In the genomic region with DNA sequence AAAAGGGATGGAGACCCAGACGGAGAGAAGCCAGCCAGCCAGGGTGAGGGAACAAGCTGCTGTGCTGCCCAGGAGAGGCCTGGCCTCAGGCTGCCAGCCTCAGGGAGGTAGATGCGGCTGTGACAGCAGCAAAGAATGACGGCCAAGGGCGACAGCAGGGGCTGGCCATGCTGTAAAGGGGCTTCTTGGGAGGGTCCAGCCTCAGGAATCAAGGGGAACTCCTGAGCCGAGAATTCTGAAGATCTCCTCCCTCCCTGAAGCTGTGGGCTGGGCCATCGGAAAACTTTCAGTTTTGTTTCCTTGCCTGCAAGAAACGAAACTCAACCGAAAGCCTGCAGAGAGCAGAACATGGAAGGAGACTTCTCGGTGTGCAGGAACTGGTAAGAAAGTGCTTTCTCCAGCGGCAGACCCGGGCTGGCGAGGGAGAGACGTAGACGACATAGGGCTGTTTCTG, we compare ENCODE assay signal across 8 cellular contexts. TPM values are rescaled to one million over a fixed set of nuclear protein-coding genes. Genes with fewer than 3 reads are reported as not detected.
DNase-seq lines count a peak whose midpoint lies in the region; ATAC-seq, FAIRE-seq and TF ChIP-seq lines count a peak whose summit lies in the region.

A gene with protein sequence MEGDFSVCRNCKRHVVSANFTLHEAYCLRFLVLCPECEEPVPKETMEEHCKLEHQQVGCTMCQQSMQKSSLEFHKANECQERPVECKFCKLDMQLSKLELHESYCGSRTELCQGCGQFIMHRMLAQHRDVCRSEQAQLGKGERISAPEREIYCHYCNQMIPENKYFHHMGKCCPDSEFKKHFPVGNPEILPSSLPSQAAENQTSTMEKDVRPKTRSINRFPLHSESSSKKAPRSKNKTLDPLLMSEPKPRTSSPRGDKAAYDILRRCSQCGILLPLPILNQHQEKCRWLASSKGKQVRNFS (plus strand): TSS at position 316 of the 454 bp plus-strand sequence. CDS start 33 bp downstream, at position 349.

- H3K27ac Mint-ChIP-seq in Caco-2 (ENCODE audit: unreplicated experiment) = no peak within 1 kb of the TSS

- H3K27me3 ChIP-seq in H7 (ENCODE audit: control insufficient read depth, insufficient read depth, low read length) (no peaks in the 10 kb centered on the region), Caco-2 (replicated peaks; ENCODE audit: control insufficient read depth, insufficient read depth, low read length) (no peaks in the 10 kb centered on the region)

- no peaks in the 10 kb centered on the region for H3K27me3 Mint-ChIP-seq in Caco-2 (ENCODE audit: insufficient read depth, unreplicated experiment)

- H3K4me3 ChIP-seq in H7 (ENCODE audit: insufficient read depth, low read depth, low read length) (no peak within 1 kb of the TSS), mucosa of descending colon (peak within 1 kb of the TSS; percentile 10), Caco-2 (ENCODE audit: low read depth, low read length) (no peak within 1 kb of the TSS)

- BruUV-seq in Caco-2 (replicated peaks; lab: Mats Ljungman, UMichigan) = no TSS peak

- H3K4me3 Mint-ChIP-seq in Caco-2 (ENCODE audit: unreplicated experiment) = no peak within 1 kb of the TSS

- CTCF ChIA-PET in Caco-2 (lab: Charles Lee) = no interaction called here

- DNase-seq in H7 (peak; percentile 32), dermis blood vessel endothelial cell (peak; percentile 58), mucosa of descending colon (peak in 2 of 3 donors; percentile 55 to 64), Caco-2 (no peak)
- peak in 3 of 4 experiments; percentile 19 to 49 (median 30) for DNase-seq in activated CD4-positive, CD25-positive, alpha-beta regulatory T cell (lab: John Stamatoyannopoulos, UW)

- TF ChIP-seq CTCF in mucosa of descending colon (IDR thresholded peaks at IDR 0.05) (no peak), subcutaneous adipose tissue (IDR thresholded peaks at IDR 0.05; ENCODE audit: low read depth) (no peak), Caco-2 (IDR thresholded peaks at IDR 0.05; ENCODE audit: insufficient read depth in 1 of 2, low read depth in 1 of 2, low read length in 1 of 2, severe bottlenecking in 1 of 2, unreplicated experiment in 1 of 2) (no peak)

- H3K9me3 Mint-ChIP-seq in Caco-2 (ENCODE audit: unreplicated experiment) = no peaks in the 10 kb centered on the region

- FAIRE-seq in A204.1 (lab: Jason Lieb, UNC) = peak; percentile 47

- intact Hi-C loops in mucosa of descending colon (cut with DNase I, micrococcal nuclease) = no loop called here
- intact Hi-C loops in Caco-2 (cut with micrococcal nuclease; ENCODE audit: unreplicated experiment) = no loop called here

- ATAC-seq in mucosa of descending colon = peak; percentile 87
- ATAC-seq in GM21367 (IDR thresholded peaks at IDR 0.05; ENCODE audit: unreplicated experiment) = no peak

- no peaks in the 10 kb centered on the region for H3K4me1 Mint-ChIP-seq in Caco-2 (ENCODE audit: low read depth, unreplicated experiment)

- H3K9me3 ChIP-seq in mucosa of descending colon (no peaks in the 10 kb centered on the region), Caco-2 (no peaks in the 10 kb centered on the region)

- H3K36me3 ChIP-seq in H7 (replicated peaks; ENCODE audit: control insufficient read depth, insufficient read depth, low read length) (no peaks in the 10 kb centered on the region), mucosa of descending colon (ENCODE audit: low read depth) (no peaks in the 10 kb centered on the region), Caco-2 (ENCODE audit: control insufficient read depth, insufficient read depth, low read length) (no peaks in the 10 kb centered on the region)

- POLR2A ChIA-PET in Caco-2 (lab: Charles Lee) = no interaction called here

- H3K4me1 ChIP-seq in mucosa of descending colon (ENCODE audit: low read depth) = peaks cover 2% of the 10 kb centered on the region
- no peaks in the 10 kb centered on the region for H3K4me1 ChIP-seq in Caco-2

- no peaks in the 10 kb centered on the region for H3K36me3 Mint-ChIP-seq in Caco-2 (ENCODE audit: insufficient read depth, unreplicated experiment)

RNA-seq across cellular contexts. Expression of the gene that starts here (rescaled TPM):
- not detected in 2 replicates for total RNA-seq in H7 (2014; rRNA removed; shearing (Covaris generic))
- total RNA-seq in dermis blood vessel endothelial cell (9.8 and 13.3 TPM in 2 replicates), mucosa of descending colon (10 to 100 TPM; 15.7 to 37.4 (median 25.4) TPM), subcutaneous adipose tissue (100 to 1,000 TPM in 1 of 4 donors, 10 to 100 TPM in 3; 29.5 to 128 (median 34.2) TPM), Caco-2 (2022) (0.25 TPM in 1 of 2 replicates, not detected in the other)

Comparison
In these comparisons a context has a peak if more than half of its experiments do, and no peak if none do; other contexts are left out.
1. Peak in DNase-seq in H7; RNA of the gene not detected or under 1 TPM.
2. DNase-seq: peak in activated CD4-positive, CD25-positive, alpha-beta regulatory T cell (3 of 4), dermis blood vessel endothelial cell (single experiment) and mucosa of descending colon (2 of 3); none in Caco-2 (0 of 2).